In the genomic region with DNA sequence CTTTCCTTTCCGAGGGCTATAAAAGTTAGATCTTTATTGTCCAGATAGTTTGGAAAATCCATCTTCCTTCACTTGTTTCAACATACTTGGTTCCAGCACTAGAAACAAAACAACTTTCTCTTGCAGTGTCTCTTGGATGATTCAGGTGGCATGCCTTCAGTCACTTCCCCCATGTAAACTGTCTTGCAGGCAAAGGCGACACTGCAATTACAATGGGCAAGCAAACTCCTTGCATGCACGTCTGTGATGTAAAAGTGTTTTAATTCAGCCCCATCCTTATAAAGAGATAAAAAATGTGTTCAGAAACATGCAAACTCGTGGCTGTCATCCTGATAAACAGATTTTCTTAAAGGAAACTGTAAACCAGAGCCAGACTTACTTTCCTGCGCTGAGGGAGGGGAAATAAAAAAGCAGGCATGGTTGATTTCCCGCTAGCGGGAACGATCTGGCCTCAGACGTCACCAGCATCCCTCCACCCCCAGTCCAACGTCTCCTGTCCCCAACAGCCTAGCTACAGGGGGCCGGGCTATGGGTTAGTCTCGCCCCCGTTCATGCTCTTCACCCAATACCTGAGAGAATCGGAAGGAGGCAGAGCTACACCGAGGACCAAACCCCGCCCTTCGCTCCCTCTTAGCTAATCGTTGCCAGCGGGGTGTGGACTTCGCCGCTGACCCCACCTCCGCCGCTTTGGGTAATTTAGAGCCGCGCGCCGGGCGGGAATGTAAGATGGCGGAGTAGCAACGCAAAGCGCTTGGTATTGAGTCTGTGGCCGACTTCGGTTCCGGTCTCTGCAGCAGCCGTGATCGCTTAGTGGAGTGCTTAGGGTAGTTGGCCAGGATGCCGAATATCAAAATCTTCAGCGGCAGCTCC, we compare ENCODE assay signal across 8 cellular contexts. TPM values are rescaled to one million over a fixed set of nuclear protein-coding genes. Genes with fewer than 3 reads are reported as not detected.
DNase-seq lines count a peak whose midpoint lies in the region; ATAC-seq and TF ChIP-seq lines count a peak whose summit lies in the region.

A gene (plus strand): TSS at position 719 of the 870 bp plus-strand sequence. CDS start 119 bp downstream, at position 838.

- no peak for TF ChIP-seq CTCF in GM12864 (IDR thresholded peaks at IDR 0.05; ENCODE audit: low read depth, low read length, missing control alignments)
- no peak for TF ChIP-seq CTCF in parathyroid adenoma (IDR thresholded peaks at IDR 0.05)
- peak in 2 of 5 experiments; percentile 22 to 26 for TF ChIP-seq CTCF in tibial nerve (IDR thresholded peaks at IDR 0.05)

- intact Hi-C loops in Right ventricle myocardium superior (cut with DNase I), result no loop called here

- ATAC-seq in HG02759 (IDR thresholded peaks at IDR 0.05; ENCODE audit: unreplicated experiment) (peak; percentile 98), Right ventricle myocardium superior (ENCODE audit: poor library complexity) (peak; percentile 99)

- H3K27ac ChIP-seq in parathyroid adenoma (peak within 1 kb of the TSS; percentile 75), tibial nerve (peak within 1 kb of the TSS; percentile 41 to 90 (median 78))

- H3K9me3 ChIP-seq in parathyroid adenoma (ENCODE audit: control insufficient read depth, low read length), result no peaks in the 10 kb centered on the region
- no peaks in the 10 kb centered on the region for H3K9me3 ChIP-seq in tibial nerve

- WGBS in tibial nerve, 2 donors, result 3 to 48% methylated on average over 5 to 38 of the region's 38 CpGs

- peak within 1 kb of the TSS; percentile 77 for H3K4me2 ChIP-seq in parathyroid adenoma (ENCODE audit: low read length)

- no peaks in the 10 kb centered on the region for H3K4me1 ChIP-seq in parathyroid adenoma
- peaks cover 0 to 14% (median 0%) of the 10 kb centered on the region in 4 donors for H3K4me1 ChIP-seq in tibial nerve

- peak within 1 kb of the TSS; percentile 83 for H3K4me3 ChIP-seq in GM12864 (ENCODE audit: low read depth, low read length)
- peak within 1 kb of the TSS; percentile 61 for H3K4me3 ChIP-seq in parathyroid adenoma (ENCODE audit: low read depth, low read length)
- peak within 1 kb of the TSS; percentile 39 to 68 (median 48) for H3K4me3 ChIP-seq in tibial nerve

- peak in 1 of 2 donors; percentile 87 for TF ChIP-seq EP300 in tibial nerve (IDR thresholded peaks at IDR 0.05)

- peak within 1 kb of the TSS; percentile 76 for H2AFZ ChIP-seq in parathyroid adenoma

- H3K27me3 ChIP-seq in parathyroid adenoma (ENCODE audit: control insufficient read depth, insufficient read depth, low read length) (no peaks in the 10 kb centered on the region), tibial nerve (peaks cover 0 to 6% of the 10 kb centered on the region in 2 donors)

- no peaks in the 10 kb centered on the region for H3K36me3 ChIP-seq in parathyroid adenoma (ENCODE audit: control insufficient read depth, insufficient read depth, low read length)
- H3K36me3 ChIP-seq in tibial nerve, result no peaks in the 10 kb centered on the region

- no peak within 1 kb of the TSS for H3K9ac ChIP-seq in parathyroid adenoma

- TF ChIP-seq POLR2A in tibial nerve (IDR thresholded peaks at IDR 0.05), result peak; percentile 53 to 81

- DNase-seq in GM12864 (ENCODE audit: low read depth) (peak; percentile 81), NCI-H1417 (lab: John Stamatoyannopoulos, UW) (peak; percentile 92 to 98 (median 98)), SW 1271 (lab: John Stamatoyannopoulos, UW) (peak; percentile 67 to 83), Right ventricle myocardium superior (peak; percentile 93), tibial nerve (ENCODE audit: low spot score in 2 of 2) (peak; percentile 81 to 84)
- DNase-seq in activated naive CD8-positive, alpha-beta T cell treated with anti-CD3 and anti-CD28 coated beads, Interleukin-2, amount 50 U/mL, for 16 hours (ENCODE audit: low read depth, low spot score), result peak; percentile 79

- no peaks in the 10 kb centered on the region for H3K79me2 ChIP-seq in parathyroid adenoma

RNA-seq across cellular contexts. Expression of the gene that starts here (rescaled TPM):
- total RNA-seq in Right ventricle myocardium superior, result 20.7 TPM
- total RNA-seq in tibial nerve, result 10 to 100 TPM; 19.0 to 33.3 (median 28.9) TPM

Comparison
In these comparisons a context has a peak if more than half of its experiments do, and no peak if none do; other contexts are left out.
1. Peak in every context shown above with its lines: DNase-seq, ATAC-seq, H3K4me3 ChIP-seq and H3K27ac ChIP-seq.